16 cellular contexts compared by ENCODE assay signal in genomic region chr7:101912711-101913110, GRCh38.
DNase-seq lines count a peak whose midpoint lies in the region; ATAC-seq and TF ChIP-seq lines count a peak whose summit lies in the region.
"Had no signal": no experiment of that assay in that cellular context is flagged by ENCODE, and none has a peak within 500 bp of the region (broad histone marks: within the 10 kb centered on the region; RNA-seq: fewer than 3 reads in every experiment).

No MANE protein-coding gene starts in this region.

- no peak for TF ChIP-seq POLR2A in heart left ventricle (IDR thresholded peaks at IDR 0.05)

- 71 to 81% (median 73%) methylated on average over 12 of the region's 12 CpGs for WGBS in heart left ventricle, 4 donors

- TF ChIP-seq CTCF in cardiac muscle cell (IDR thresholded peaks at IDR 0.05; ENCODE audit: low read depth, low read length) (no peak), heart left ventricle (IDR thresholded peaks at IDR 0.05) (no peak), omental fat pad (IDR thresholded peaks at IDR 0.05) (no peak), A673 (conservative IDR thresholded peaks at IDR 0.05; ENCODE audit: low read depth, low read length) (no peak)

- CTCF ChIA-PET in A673 (lab: Charles Lee), result no interaction called here

- H3K27me3 ChIP-seq in cardiac muscle cell (no peaks in the 10 kb centered on the region), heart left ventricle (no peaks in the 10 kb centered on the region), MG63 (no peaks in the 10 kb centered on the region), A673 (replicated peaks; ENCODE audit: insufficient read depth, low read depth, low read length, poor library complexity) (no peaks in the 10 kb centered on the region)

- intact Hi-C loops in Right ventricle myocardium inferior (cut with DNase I), result no loop called here
- intact Hi-C loops in heart left ventricle (cut with DNase I), result loop anchor here in 1 of 10 donors (5.0 kb wide), 1 partner anchor 55 kb away; no protein-coding TSS in a partner anchor
- intact Hi-C loops in A673 (cut with micrococcal nuclease; ENCODE audit: unreplicated experiment), result no loop called here

- no TSS peak for BruUV-seq in A673 (replicated peaks; lab: Mats Ljungman, UMichigan)

- ATAC-seq in Right ventricle myocardium inferior (no peak), heart left ventricle (peak in 1 of 4 donors; percentile 20), omental fat pad (ENCODE audit: low FRiP score) (peak; percentile 12)
- ATAC-seq: T-helper 17 cell had no signal

- POLR2A ChIA-PET in A673 (lab: Charles Lee; ENCODE audit: low non-redundant PET), result interaction anchor here (0.5 kb wide), 1 partner anchor 85 kb away, joined by 15 read pairs; no protein-coding TSS in a partner anchor

- H3K4me3 ChIP-seq in cardiac muscle cell (no peak overlapping the region), heart left ventricle (no peak overlapping the region), MG63 (no peak overlapping the region), A673 (ENCODE audit: low read depth, low read length, poor library complexity, severe bottlenecking) (no peak overlapping the region)
- H3K4me3 ChIP-seq: HAP-1 had no signal

- H3K4me1 ChIP-seq in cardiac muscle cell (ENCODE audit: low read depth) (peaks cover 11% of the 10 kb centered on the region), heart left ventricle (peaks cover 0 to 47% (median 29%) of the 10 kb centered on the region in 12 donors), A673 (ENCODE audit: insufficient read depth, low read length, poor library complexity, severe bottlenecking) (no peaks in the 10 kb centered on the region)
- H3K4me1 ChIP-seq: HAP-1 had no signal

- H3K9me3 ChIP-seq in cardiac muscle cell (ENCODE audit: low read depth) (no peaks in the 10 kb centered on the region), heart left ventricle (no peaks in the 10 kb centered on the region), MG63 (no peaks in the 10 kb centered on the region), A673 (ENCODE audit: low read depth, low read length, poor library complexity, severe bottlenecking) (no peaks in the 10 kb centered on the region)
- H3K9me3 ChIP-seq: HAP-1 had no signal

- H3K27ac ChIP-seq in cardiac muscle cell, result peak overlapping the region; percentile 12
- H3K27ac ChIP-seq in heart left ventricle, result peak overlapping the region in 11 of 12 donors; percentile 36 to 87 (median 70)
- no peak overlapping the region for H3K27ac ChIP-seq in A673 (ENCODE audit: low read depth, low read length, poor library complexity, severe bottlenecking)

- H3K36me3 ChIP-seq in cardiac muscle cell, result no peaks in the 10 kb centered on the region
- peaks cover 0 to 20% (median 16%) of the 10 kb centered on the region in 9 donors for H3K36me3 ChIP-seq in heart left ventricle
- no peaks in the 10 kb centered on the region for H3K36me3 ChIP-seq in MG63
- H3K36me3 ChIP-seq in A673 (ENCODE audit: insufficient read depth, low read length, poor library complexity, severe bottlenecking), result peaks cover 4% of the 10 kb centered on the region

- peak in 1 of 2 donors; percentile 74 for DNase-seq in cardiac muscle cell (ENCODE audit: low read depth in 1 of 2, low spot score in 1 of 2)
- DNase-seq in Right ventricle myocardium inferior (ENCODE audit: missing footprints), result no peak
- no peak for DNase-seq in heart left ventricle
- no peak for DNase-seq in omental fat pad (ENCODE audit: low spot score)
- no peak for DNase-seq in MG63
- DNase-seq in A673 (ENCODE audit: low spot score), result no peak
- no peak for DNase-seq in DMS53 (lab: John Stamatoyannopoulos, UW)
- no peak for DNase-seq in GOT3 (lab: John Stamatoyannopoulos, UW)
- DNase-seq: activated CD4-positive, alpha-beta T cell treated with anti-CD3 and anti-CD28 coated beads, Interleukin-2, amount 10 ng/mL, durations not matched to agents 24 days and 14 days; activated naive CD8-positive, alpha-beta T cell treated with anti-CD3 and anti-CD28 coated beads, Interleukin-2, amount 10 ng/mL, durations not matched to agents 7 days and 5 days; activated T-cell treated with anti-CD3 and anti-CD28 coated beads, Interleukin-2, amount 50 U/mL, for 1 hour; erythroblast; NCI-H187; stimulated activated naive CD4-positive, alpha-beta T cell treated with Interleukin-2 at 50 U/mL for 16 hours; T-helper 17 cell had no signal
